ENCODE assay signal across 9 cellular contexts in genomic region chr20:31593221-31594001, GRCh38. TPM values are rescaled to one million over a fixed set of nuclear protein-coding genes. Genes with fewer than 3 reads are reported as not detected.
DNase-seq lines count a peak whose midpoint lies in the region; ATAC-seq, FAIRE-seq and TF ChIP-seq lines count a peak whose summit lies in the region.
"Had no signal": no experiment of that assay in that cellular context is flagged by ENCODE, and none has a peak within 500 bp of the region (broad histone marks: within the 10 kb centered on the region; RNA-seq: fewer than 3 reads in every experiment).

No MANE protein-coding gene starts in this region.

- 22% methylated on average over 8 of the region's 11 CpGs for WGBS in HepG2 (ENCODE audit: low lambda C conversion rate)

- peak overlapping the region; percentile 78 for H3K9ac ChIP-seq in HepG2 (ENCODE audit: insufficient read depth, low read depth, low read length)

- TF ChIP-seq RAD21 in HepG2 (CRISPR knock-in tag; IDR thresholded peaks at IDR 0.05) = peak; percentile 38; the same call in 1 of the 2 replicates

- no peaks in the 10 kb centered on the region for H3K27me3 Mint-ChIP-seq in brain

- DNase-seq in AG08395 (ENCODE audit: low spot score) (peak; percentile 51), HT-29 (ENCODE audit: low spot score) (peak; percentile 99), HepG2 (ENCODE audit: low spot score) (peak; percentile 95), BE2C (no peak), D341Med (ENCODE audit: low spot score) (no peak)
- DNase-seq: NCI-H1930 had no signal

- POLR2A ChIA-PET in HepG2 (lab: Yijun Ruan, JAX) = interaction anchor here (0.6 to 12.7 kb wide), 9 partner anchors 12 to 71 kb away, joined by 3 to 362 read pairs (median 7); partner anchors contain the start of gene ID1

- peaks cover 0 to 13% (median 0%) of the 10 kb centered on the region in 5 experiments for H3K9me3 Mint-ChIP-seq in brain

- H3K27ac Mint-ChIP-seq in brain = peak overlapping the region in 3 of 5 experiments; percentile 57 to 75 (median 68)

- H3K4me3 ChIP-seq in HepG2 (replicated peaks in 1 of 3; ENCODE audit: insufficient read depth in 1 of 3, low read depth in 2 of 3, low read length in 3 of 3) = peak overlapping the region; percentile 48 to 74 (median 63)
- no peak overlapping the region for H3K4me3 ChIP-seq in BE2C (ENCODE audit: low read depth, low read length)

- TF ChIP-seq CTCF in brain (conservative IDR thresholded peaks at IDR 0.05) (no peak), HepG2 (CRISPR knock-in tag; IDR thresholded peaks at IDR 0.05) (peak; percentile 63), BE2C (IDR thresholded peaks at IDR 0.05; ENCODE audit: low read depth, low read length) (no peak)

- H3K9me3 ChIP-seq in HepG2 (ENCODE audit: low read length) = no peaks in the 10 kb centered on the region
- H3K9me3 ChIP-seq in BE2C = no peaks in the 10 kb centered on the region

- no peak for FAIRE-seq in HepG2 (lab: Jason Lieb, UNC)

- H3K4me1 ChIP-seq in HepG2 (ENCODE audit: insufficient read depth, low read length) = peaks cover 80% of the 10 kb centered on the region
- peaks cover 11% of the 10 kb centered on the region for H3K4me1 ChIP-seq in BE2C

- peak in 1 of 2 experiments; percentile 45; a peak in 2 of 4 replicates for TF ChIP-seq POLR2A in HepG2 (IDR thresholded peaks at IDR 0.05; ENCODE audit: insufficient read depth in 1 of 2, low read depth in 2 of 2, low read length in 2 of 2)

- H3K4me1 Mint-ChIP-seq in brain = peaks cover 19% of the 10 kb centered on the region

- no peak overlapping the region for H2AFZ ChIP-seq in HepG2 (ENCODE audit: low read length)

- peaks cover 17% of the 10 kb centered on the region for H3K79me2 ChIP-seq in HepG2 (ENCODE audit: insufficient read depth, low read length)

- no TSS peak for BruUV-seq in HepG2 (replicated peaks; lab: Mats Ljungman, UMichigan)

- H3K4me2 ChIP-seq in HepG2 (ENCODE audit: low read depth, low read length) = peak overlapping the region; percentile 78

- H3K36me3 Mint-ChIP-seq in brain = no peaks in the 10 kb centered on the region

- intact Hi-C loops in HepG2 (cut with micrococcal nuclease; ENCODE audit: unreplicated experiment) = loop anchor here (1.0 to 2.0 kb wide), 2 partner anchors 17 to 24 kb away; no protein-coding TSS in a partner anchor

- no peaks in the 10 kb centered on the region for H4K20me1 ChIP-seq in HepG2 (ENCODE audit: insufficient read depth, low read length)

- in situ Hi-C loops in HepG2 (cut with HindIII; ENCODE audit: extremely low pct_ligation_motif_present, low pct_unique_long_range_greater_than_20kb) = no loop called here

- peak; percentile 61 for ATAC-seq in HepG2
- ATAC-seq in HG03025 (IDR thresholded peaks at IDR 0.05; ENCODE audit: low FRiP score, unreplicated experiment) = no peak
- ATAC-seq in GM18502 (IDR thresholded peaks at IDR 0.05; ENCODE audit: poor library complexity, unreplicated experiment) = no peak

- no peaks in the 10 kb centered on the region; a peak in 1 of 5 replicates for H3K27me3 ChIP-seq in HepG2 (ENCODE audit: control insufficient read depth in 1 of 2, insufficient read depth in 2 of 2, low read length in 2 of 2)
- no peaks in the 10 kb centered on the region for H3K27me3 ChIP-seq in BE2C

- no peaks in the 10 kb centered on the region for H3K36me3 ChIP-seq in HepG2 (replicated peaks in 1 of 2; ENCODE audit: control insufficient read depth in 1 of 2, insufficient read depth in 2 of 2, low read length in 2 of 2)
- H3K36me3 ChIP-seq in BE2C = no peaks in the 10 kb centered on the region

- CTCF ChIA-PET in HepG2 (lab: Yijun Ruan, JAX; ENCODE audit: low intra/inter-chr PET ratio, low total read pairs) = interaction anchor here (1.0 to 1.4 kb wide), 2 partner anchors 18 to 24 kb away, joined by 3 to 11 read pairs; no protein-coding TSS in a partner anchor

- TF ChIP-seq EP300 in HepG2 (IDR thresholded peaks at IDR 0.05; ENCODE audit: low read depth in 2 of 2, low read length in 2 of 2) (no peak), HepG2 (CRISPR knock-in tag; IDR thresholded peaks at IDR 0.05; ENCODE audit: borderline replicate concordance) (peak; percentile 48; the same call in 1 of the 2 replicates)

- peak overlapping the region; percentile 90 for H3K27ac ChIP-seq in HepG2 (ENCODE audit: extremely low read length, insufficient read depth, low read length)

- H3K4me3 Mint-ChIP-seq in brain = no peak overlapping the region

TF ChIP-seq in HepG2, 621 proteins besides CTCF, POLR2A, EP300 and RAD21 (continues in another document):
- TF ChIP-seq PRDM4 (CRISPR knock-in tag; IDR thresholded peaks at IDR 0.05; ENCODE audit: borderline replicate concordance) = no peak
- TF ChIP-seq FOXK2 (IDR thresholded peaks at IDR 0.05) = no peak
- TF ChIP-seq POLR2AphosphoS5 (IDR thresholded peaks at IDR 0.05; ENCODE audit: low read depth, low read length) = peak; percentile 49; the same call in 1 of the 2 replicates

RNA-seq across cellular contexts. Expression of gene ID1, which starts 11.7 kb away (rescaled TPM):
- total RNA-seq in HT-29 (2014; rRNA removed; shearing (Covaris generic)) = 1,531 and 1,848 TPM in 2 replicates
- 109 TPM for polyA plus RNA-seq in brain (ENCODE audit: insufficient read depth, low read depth, low replicate concordance)
- total RNA-seq in HepG2 (2016; rRNA removed; fragmentation: Illumina TruSeq; extraction: Trizol) = 315 and 419 TPM in 2 replicates
- 421 and 422 TPM in 2 replicates for total RNA-seq in HepG2 (2016; cell fraction: cytosol; rRNA removed; fragmentation: Illumina TruSeq; extraction: Trizol; ENCODE audit: low read depth)
- 297 and 421 TPM in 2 replicates for total RNA-seq in HepG2 (2016; cell fraction: insoluble cytoplasmic fraction; rRNA removed; fragmentation: Illumina TruSeq; extraction: Trizol)
- total RNA-seq in HepG2 (2016; cell fraction: membrane; rRNA removed; fragmentation: Illumina TruSeq; extraction: Trizol) = 329 and 339 TPM in 2 replicates
- total RNA-seq in HepG2 (2016; cell fraction: nucleus; rRNA removed; fragmentation: Illumina TruSeq; extraction: Trizol) = 273 and 295 TPM in 2 replicates
- polyA plus RNA-seq in HepG2 (2011; rRNA removed) = 258 and 320 TPM in 2 replicates
- polyA plus RNA-seq in HepG2 (2011; cell fraction: cytosol; rRNA removed) = 494 and 1,223 TPM in 2 replicates
- polyA plus RNA-seq in HepG2 (2011; cell fraction: nucleus; rRNA removed) = 541 and 1,398 TPM in 2 replicates
- polyA plus RNA-seq in HepG2 (2012) = 119 and 147 TPM in 2 replicates
- 99.0 and 102 TPM in 2 replicates for polyA plus RNA-seq in HepG2 (2016; cell fraction: cytosol; fragmentation: Illumina TruSeq; extraction: Trizol; ENCODE audit: low read depth)
- 273 and 282 TPM in 2 replicates for polyA plus RNA-seq in HepG2 (2016; cell fraction: insoluble cytoplasmic fraction; fragmentation: Illumina TruSeq; extraction: Trizol; ENCODE audit: low read depth)
- polyA plus RNA-seq in HepG2 (2016; cell fraction: membrane; fragmentation: Illumina TruSeq; extraction: Trizol; ENCODE audit: low read depth) = 104 TPM in 2 replicates
- 496 and 499 TPM in 2 replicates for polyA plus RNA-seq in HepG2 (2016; cell fraction: nucleus; fragmentation: Illumina TruSeq; extraction: Trizol; ENCODE audit: insufficient read depth, low read depth)
- 259 and 709 TPM in 2 replicates for polyA minus RNA-seq in HepG2 (2011; rRNA and poly(A)+ RNA removed; ENCODE audit: low replicate concordance)
- 242 and 434 TPM in 2 replicates for polyA minus RNA-seq in HepG2 (2011; cell fraction: cytosol; rRNA and poly(A)+ RNA removed)
- 194 and 456 TPM in 2 replicates for polyA minus RNA-seq in HepG2 (2011; cell fraction: nucleus; rRNA and poly(A)+ RNA removed)
- polyA plus RNA-seq in BE2C (2012; ENCODE audit: insufficient read depth, insufficient read length, low read depth) = 40.6 TPM

RNA-seq across cellular contexts. Expression of gene COX4I2, which starts 44.3 kb away (rescaled TPM):
- total RNA-seq in HT-29 (2014; rRNA removed; shearing (Covaris generic)) = not detected in 2 replicates
- polyA plus RNA-seq in brain (ENCODE audit: insufficient read depth, low read depth, low replicate concordance) = 6.3 TPM
- total RNA-seq in HepG2 (2016; rRNA removed; fragmentation: Illumina TruSeq; extraction: Trizol) = not detected in 2 replicates
- total RNA-seq in HepG2 (2016; cell fraction: cytosol; rRNA removed; fragmentation: Illumina TruSeq; extraction: Trizol; ENCODE audit: low read depth) = not detected in 2 replicates
- total RNA-seq in HepG2 (2016; cell fraction: insoluble cytoplasmic fraction; rRNA removed; fragmentation: Illumina TruSeq; extraction: Trizol) = not detected in 2 replicates
- total RNA-seq in HepG2 (2016; cell fraction: membrane; rRNA removed; fragmentation: Illumina TruSeq; extraction: Trizol) = not detected in 2 replicates
- total RNA-seq in HepG2 (2016; cell fraction: nucleus; rRNA removed; fragmentation: Illumina TruSeq; extraction: Trizol) = not detected in 2 replicates
- polyA plus RNA-seq in HepG2 (2011; rRNA removed) = 0.74 and 1.1 TPM in 2 replicates
- polyA plus RNA-seq in HepG2 (2011; cell fraction: cytosol; rRNA removed) = 0.97 and 1.4 TPM in 2 replicates
- polyA plus RNA-seq in HepG2 (2011; cell fraction: nucleus; rRNA removed) = 0.31 TPM in 1 of 2 replicates, not detected in the other
- 0.61 and 0.68 TPM in 2 replicates for polyA plus RNA-seq in HepG2 (2012)
- not detected in 2 replicates for polyA plus RNA-seq in HepG2 (2016; cell fraction: cytosol; fragmentation: Illumina TruSeq; extraction: Trizol; ENCODE audit: low read depth)
- polyA plus RNA-seq in HepG2 (2016; cell fraction: insoluble cytoplasmic fraction; fragmentation: Illumina TruSeq; extraction: Trizol; ENCODE audit: low read depth) = not detected in 2 replicates
- polyA plus RNA-seq in HepG2 (2016; cell fraction: membrane; fragmentation: Illumina TruSeq; extraction: Trizol; ENCODE audit: low read depth) = not detected in 2 replicates
- not detected in 2 replicates for polyA plus RNA-seq in HepG2 (2016; cell fraction: nucleus; fragmentation: Illumina TruSeq; extraction: Trizol; ENCODE audit: insufficient read depth, low read depth)
- not detected in 2 replicates for polyA minus RNA-seq in HepG2 (2011; rRNA and poly(A)+ RNA removed; ENCODE audit: low replicate concordance)
- not detected in 2 replicates for polyA minus RNA-seq in HepG2 (2011; cell fraction: cytosol; rRNA and poly(A)+ RNA removed)
- polyA minus RNA-seq in HepG2 (2011; cell fraction: nucleus; rRNA and poly(A)+ RNA removed) = not detected in 2 replicates
- 4.2 TPM for polyA plus RNA-seq in BE2C (2012; ENCODE audit: insufficient read depth, insufficient read length, low read depth)

Comparison
In these comparisons a context has a peak if more than half of its experiments do, and no peak if none do; other contexts are left out.
1. DNase-seq: peak in AG08395 (single experiment), HT-29 (single experiment) and HepG2 (single experiment); none in BE2C (single experiment) and D341Med (single experiment).